ENCODE assay signal across 21 cellular contexts in genomic region chr7:1712907-1713501, GRCh38. TPM values are rescaled to one million over a fixed set of nuclear protein-coding genes. Genes with fewer than 3 reads are reported as not detected.
DNase-seq lines count a peak whose midpoint lies in the region; ATAC-seq and TF ChIP-seq lines count a peak whose summit lies in the region.
"Had no signal": no experiment of that assay in that cellular context is flagged by ENCODE, and none has a peak within 500 bp of the region (broad histone marks: within the 10 kb centered on the region; RNA-seq: fewer than 3 reads in every experiment).

No MANE protein-coding gene starts in this region.

- ATAC-seq in Right ventricle myocardium inferior, result no peak
- no peak for ATAC-seq in aorta (ENCODE audit: low FRiP score)
- no peak for ATAC-seq in HG03520 (IDR thresholded peaks at IDR 0.05; ENCODE audit: unreplicated experiment)
- ATAC-seq: natural killer cell treated with Interleukin-12 subunit alpha and Interleukin-12 subunit beta and Interleukin-15 and Interleukin-18, amount 100 ng/mL, for 72 hours had no signal

- H3K27me3 ChIP-seq in cardiac muscle cell (no peaks in the 10 kb centered on the region), WERI-Rb-1 (ENCODE audit: insufficient read depth, low read depth, severe bottlenecking) (no peaks in the 10 kb centered on the region), right atrium auricular region (no peaks in the 10 kb centered on the region), aorta (ENCODE audit: control insufficient read depth in 1 of 2, insufficient read depth in 2 of 2, low read length in 1 of 2) (no peaks in the 10 kb centered on the region)
- H3K27me3 ChIP-seq: Peyer's patch, uterus had no signal

- WGBS in aorta, 2 donors, result 91% methylated on average over 18 of the region's 18 CpGs

- DNase-seq in cardiac muscle cell (ENCODE audit: low read depth in 1 of 2, low spot score in 1 of 2) (no peak), Right ventricle myocardium inferior (ENCODE audit: missing footprints) (no peak), WERI-Rb-1 (peak; percentile 38), right atrium auricular region (ENCODE audit: low spot score) (no peak), aorta (peak; percentile 6 to 43), NOMO-1 treated with DMSO at 0.1 percent for 48 hours (lab: John Stamatoyannopoulos, UW; ENCODE audit: unreplicated experiment) (no peak), ecto neural progenitor cell (ENCODE audit: low spot score) (no peak)
- DNase-seq: activated CD4-positive, alpha-beta T cell treated with anti-CD3 and anti-CD28 coated beads, Interleukin-2, amount 50 U/mL, for 4 hours; activated effector memory CD4-positive, alpha-beta T cell treated with Interleukin-2 at 50 U/mL for 16 hours; activated naive CD8-positive, alpha-beta T cell treated with anti-CD3 and anti-CD28 coated beads, Interleukin-2, amount 10 ng/mL, durations not matched to agents 7 days and 5 days; C1 segment of cervical spinal cord; HCEC 1CT; midbrain; NCI-H446; NK-92 treated with Interleukin-12 subunit alpha and Interleukin-12 subunit beta, amount 100 ng/mL, for 24 hours; Peyer's patch; substantia nigra; uterus had no signal

- H3K4me1 ChIP-seq in cardiac muscle cell (ENCODE audit: low read depth) (peaks cover 28% of the 10 kb centered on the region), right atrium auricular region (peaks cover 0 to 42% of the 10 kb centered on the region in 2 donors), aorta (ENCODE audit: control insufficient read depth in 1 of 2, insufficient read depth in 2 of 2, low read length in 2 of 2) (no peaks in the 10 kb centered on the region)
- H3K4me1 ChIP-seq: Peyer's patch, uterus had no signal

- H3K36me3 ChIP-seq in cardiac muscle cell (no peaks in the 10 kb centered on the region), WERI-Rb-1 (peaks cover 63% of the 10 kb centered on the region), right atrium auricular region (no peaks in the 10 kb centered on the region), aorta (ENCODE audit: control insufficient read depth in 1 of 2, insufficient read depth in 2 of 2, low read length in 1 of 2) (no peaks in the 10 kb centered on the region)
- H3K36me3 ChIP-seq: Peyer's patch, uterus had no signal

- H3K4me3 ChIP-seq in cardiac muscle cell (no peak overlapping the region), WERI-Rb-1 (ENCODE audit: low read depth, low read length) (no peak overlapping the region), right atrium auricular region (no peak overlapping the region), aorta (ENCODE audit: low read length in 2 of 2) (no peak overlapping the region)
- H3K4me3 ChIP-seq: Peyer's patch, SK-N-MC, uterus had no signal

- H3K27ac ChIP-seq in cardiac muscle cell (peak overlapping the region; percentile 85), WERI-Rb-1 (peak overlapping the region; percentile 80), right atrium auricular region (peak overlapping the region; percentile 68 to 86), aorta (ENCODE audit: low read depth in 1 of 2, low read length in 2 of 2) (no peak overlapping the region)
- H3K27ac ChIP-seq: Peyer's patch, SK-N-MC, uterus had no signal

- intact Hi-C loops in Right ventricle myocardium inferior (cut with DNase I) (no loop called here), aorta (cut with DNase I) (no loop called here)

- TF ChIP-seq CTCF in cardiac muscle cell (IDR thresholded peaks at IDR 0.05; ENCODE audit: low read depth, low read length), result no peak
- no peak for TF ChIP-seq CTCF in WERI-Rb-1 (IDR thresholded peaks at IDR 0.05; ENCODE audit: low read depth, low read length)
- no peak for TF ChIP-seq CTCF in right atrium auricular region (IDR thresholded peaks at IDR 0.05)

- no peaks in the 10 kb centered on the region for H3K9me3 ChIP-seq in cardiac muscle cell (ENCODE audit: low read depth)
- H3K9me3 ChIP-seq in WERI-Rb-1 (ENCODE audit: severe bottlenecking), result peaks cover 10% of the 10 kb centered on the region
- H3K9me3 ChIP-seq in right atrium auricular region, result peaks cover 0 to 4% of the 10 kb centered on the region in 2 donors
- H3K9me3 ChIP-seq in aorta (ENCODE audit: control insufficient read depth, low read length), result peaks cover 2% of the 10 kb centered on the region

RNA-seq across cellular contexts. Expression of gene ELFN1, which starts 42.9 kb away (rescaled TPM):
- 48.7 and 51.6 TPM in 2 replicates for total RNA-seq in cardiac muscle cell
- 8.9 and 13.4 TPM in 2 replicates for polyA plus RNA-seq in cardiac muscle cell
- 10.7 TPM for total RNA-seq in Right ventricle myocardium inferior
- 10 to 100 TPM in 1 of 2 donors, 1 to 10 TPM in 1; 6.5 to 15.3 TPM for total RNA-seq in right atrium auricular region
- 1 to 10 TPM; 1.2 to 4.8 TPM for total RNA-seq in aorta
- polyA plus RNA-seq in aorta, result under 1 TPM in 1 of 2 donors, not detected in 1; 0.13 TPM
- total RNA-seq: activated naive CD8-positive, alpha-beta T cell treated with anti-CD3 and anti-CD28 coated beads, Interleukin-2, amount 10 ng/mL, durations not matched to agents 7 days and 5 days had no signal

Comparison
In these comparisons a context has a peak if more than half of its experiments do, and no peak if none do; other contexts are left out.
1. DNase-seq: peak in WERI-Rb-1 (single experiment) and aorta (2 of 2); none in cardiac muscle cell (0 of 2), Right ventricle myocardium inferior (single experiment), right atrium auricular region (single experiment), NOMO-1 treated with DMSO at 0.1 percent for 48 hours (single experiment) and ecto neural progenitor cell (single experiment).
2. H3K27ac ChIP-seq: peak in cardiac muscle cell (single experiment), WERI-Rb-1 (single experiment) and right atrium auricular region (2 of 2); none in aorta (0 of 2).